In genomic region chr3:14125193-14126016, GRCh38 we compare ENCODE assay signal across 8 cellular contexts. TPM values are rescaled to one million over a fixed set of nuclear protein-coding genes. Genes with fewer than 3 reads are reported as not detected.
DNase-seq lines count a peak whose midpoint lies in the region; ATAC-seq and TF ChIP-seq lines count a peak whose summit lies in the region.

No MANE protein-coding gene starts in this region.

- H3K27me3 ChIP-seq in duodenal mucosa (ENCODE audit: control insufficient read depth in 1 of 2, insufficient read depth in 2 of 2, low read length in 2 of 2): no peaks in the 10 kb centered on the region

- H3K4me3 ChIP-seq in NB4 (ENCODE audit: low read depth, low read length) (peak overlapping the region; percentile 89), duodenal mucosa (ENCODE audit: low read depth in 1 of 2, low read length in 2 of 2) (peak overlapping the region; percentile 92 to 94)

- DNase-seq in NB4 (ENCODE audit: low read depth): peak; percentile 89
- peak; percentile 85 for DNase-seq in activated CD4-positive, alpha-beta T cell treated with anti-CD3 and anti-CD28 coated beads, Interleukin-2, amount 10 ng/mL, durations not matched to agents 24 days and 14 days
- DNase-seq in medulla oblongata (ENCODE audit: extremely low spot score): peak; percentile 42
- peak; percentile 40 to 53 (median 43) for DNase-seq in stimulated activated CD4-positive, alpha-beta T cell treated with anti-CD3 and anti-CD28 coated beads, TNF-alpha, amount 100 ng/mL, for 4 hours (ENCODE audit: low read depth in 3 of 3)
- DNase-seq in globus pallidus (ENCODE audit: low spot score): no peak

- H3K27me3 Mint-ChIP-seq in activated CD4-positive, alpha-beta T cell treated with anti-CD3 and anti-CD28 coated beads, Interleukin-2, amount 10 ng/mL, durations not matched to agents 24 days and 14 days: no peaks in the 10 kb centered on the region

- H3K9me3 Mint-ChIP-seq in activated CD4-positive, alpha-beta T cell treated with anti-CD3 and anti-CD28 coated beads, Interleukin-2, amount 10 ng/mL, durations not matched to agents 24 days and 14 days: peaks cover 5% of the 10 kb centered on the region

- peak; percentile 29 for ATAC-seq in GM18505 (IDR thresholded peaks at IDR 0.05; ENCODE audit: unreplicated experiment)
- ATAC-seq in HG02610 (IDR thresholded peaks at IDR 0.05; ENCODE audit: unreplicated experiment): peak; percentile 23

- TF ChIP-seq CTCF in NB4 (IDR thresholded peaks at IDR 0.05; ENCODE audit: low read depth, low read length): no peak

- H3K36me3 Mint-ChIP-seq in activated CD4-positive, alpha-beta T cell treated with anti-CD3 and anti-CD28 coated beads, Interleukin-2, amount 10 ng/mL, durations not matched to agents 24 days and 14 days (ENCODE audit: low read depth): peaks cover 47% of the 10 kb centered on the region

- peak overlapping the region; percentile 88 for H3K27ac ChIP-seq in duodenal mucosa (ENCODE audit: low read depth, low read length)

- peak overlapping the region; percentile 95 for H3K27ac Mint-ChIP-seq in activated CD4-positive, alpha-beta T cell treated with anti-CD3 and anti-CD28 coated beads, Interleukin-2, amount 10 ng/mL, durations not matched to agents 24 days and 14 days

- TF ChIP-seq POLR2A in GM18505 (IDR thresholded peaks at IDR 0.05; ENCODE audit: borderline replicate concordance, extremely low read depth, insufficient read depth, insufficient read length) (no peak), NB4 (IDR thresholded peaks at IDR 0.05; ENCODE audit: extremely low read depth, insufficient read length) (no peak)

- H3K9ac ChIP-seq in duodenal mucosa (ENCODE audit: low read depth in 1 of 2, low read length in 2 of 2): peak overlapping the region; percentile 94 to 95

- H3K9me3 ChIP-seq in duodenal mucosa (ENCODE audit: control insufficient read depth in 1 of 2, low read length in 2 of 2): no peaks in the 10 kb centered on the region

- peaks cover 23 to 34% of the 10 kb centered on the region in 2 donors for H3K4me1 ChIP-seq in duodenal mucosa (ENCODE audit: control insufficient read depth in 1 of 2, insufficient read depth in 2 of 2, low read length in 2 of 2)

- peak overlapping the region; percentile 98 for H3K4me3 Mint-ChIP-seq in activated CD4-positive, alpha-beta T cell treated with anti-CD3 and anti-CD28 coated beads, Interleukin-2, amount 10 ng/mL, durations not matched to agents 24 days and 14 days

- intact Hi-C loops in activated CD4-positive, alpha-beta T cell treated with anti-CD3 and anti-CD28 coated beads, Interleukin-2, amount 10 ng/mL, durations not matched to agents 24 days and 14 days (cut with micrococcal nuclease): loop anchor here (1.0 to 10.0 kb wide), 3 partner anchors 19 to 1461 kb away; partner anchors contain the start of genes RAF1 and SLC6A6

- peaks cover 19 to 45% of the 10 kb centered on the region in 2 donors for H3K36me3 ChIP-seq in duodenal mucosa (ENCODE audit: control insufficient read depth in 1 of 2, insufficient read depth in 2 of 2, low read length in 2 of 2)

- H3K4me1 Mint-ChIP-seq in activated CD4-positive, alpha-beta T cell treated with anti-CD3 and anti-CD28 coated beads, Interleukin-2, amount 10 ng/mL, durations not matched to agents 24 days and 14 days: peaks cover 50% of the 10 kb centered on the region

RNA-seq across cellular contexts. Expression of gene TMEM43, which starts 0.6 kb away (rescaled TPM):
- 38.7 and 39.4 TPM in 2 replicates for total RNA-seq in activated CD4-positive, alpha-beta T cell treated with anti-CD3 and anti-CD28 coated beads, Interleukin-2, amount 10 ng/mL, durations not matched to agents 24 days and 14 days

RNA-seq across cellular contexts. Expression of gene CHCHD4, which starts 0.7 kb away (rescaled TPM):
- 27.7 and 29.6 TPM in 2 replicates for total RNA-seq in activated CD4-positive, alpha-beta T cell treated with anti-CD3 and anti-CD28 coated beads, Interleukin-2, amount 10 ng/mL, durations not matched to agents 24 days and 14 days

RNA-seq across cellular contexts. Expression of gene XPC, which starts 53.0 kb away (rescaled TPM):
- total RNA-seq in activated CD4-positive, alpha-beta T cell treated with anti-CD3 and anti-CD28 coated beads, Interleukin-2, amount 10 ng/mL, durations not matched to agents 24 days and 14 days: 29.7 and 32.3 TPM in 2 replicates

RNA-seq across cellular contexts. Expression of gene LSM3, which starts 53.2 kb away (rescaled TPM):
- total RNA-seq in activated CD4-positive, alpha-beta T cell treated with anti-CD3 and anti-CD28 coated beads, Interleukin-2, amount 10 ng/mL, durations not matched to agents 24 days and 14 days: 17.4 and 18.0 TPM in 2 replicates
